Comparison of ENCODE assay signal across 23 cellular contexts in the genomic region with DNA sequence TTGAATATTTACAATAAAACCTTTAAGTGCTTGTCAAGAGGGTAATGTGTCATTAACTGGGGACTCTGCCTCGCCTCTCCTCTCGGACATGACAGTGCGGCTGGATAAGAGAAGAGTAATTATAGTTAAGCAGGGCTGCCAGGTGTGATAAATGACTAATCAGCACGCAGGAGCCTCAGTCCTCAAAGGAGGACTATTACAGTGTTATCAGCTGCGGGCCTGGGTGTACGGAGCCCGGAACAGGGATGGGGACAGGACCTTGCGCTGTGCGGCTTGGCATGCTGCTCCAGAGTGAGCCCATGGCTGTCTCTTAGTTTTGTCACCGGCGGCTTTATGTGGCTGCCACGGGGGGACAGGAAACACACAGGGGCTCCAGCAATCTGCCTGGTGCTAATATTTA.
A peak's percentile ranks its signal among the peaks of the same experiment; 100 is the strongest.
DNase-seq lines count a peak whose midpoint lies in the region; ATAC-seq, FAIRE-seq and TF ChIP-seq lines count a peak whose summit lies in the region.
"Had no signal": no experiment of that assay in that cellular context is flagged by ENCODE, and none has a peak within 500 bp of the region (broad histone marks: within the 10 kb centered on the region; RNA-seq: fewer than 3 reads in every experiment).

No MANE protein-coding gene starts in this region.

- H2BK5ac ChIP-seq in neuronal stem cell (ENCODE audit: low read length), result peak overlapping the region; percentile 46

- H3K4me3 ChIP-seq in K562 (no peak overlapping the region), neuronal stem cell (ENCODE audit: low read length in 2 of 2) (no peak overlapping the region)
- H3K4me3 ChIP-seq: gastrocnemius medialis, mucosa of descending colon had no signal

- no peak for TF ChIP-seq CTCF in K562 (IDR thresholded peaks at IDR 0.05 in 2 of 3, conservative IDR thresholded peaks at IDR 0.05 in 1 of 3; ENCODE audit: insufficient read depth in 2 of 3, low read depth in 1 of 3, low read length in 3 of 3)

- H2BK120ac ChIP-seq in neuronal stem cell (ENCODE audit: low read depth, low read length), result no peak overlapping the region

- 0% methylated on average over 12 of the region's 12 CpGs for WGBS in K562 (ENCODE audit: insufficient coverage, low coverage, missing lambda C conversion rate)
- WGBS in neuronal stem cell (ENCODE audit: extremely low coverage in 2 of 2, insufficient read length in 2 of 2, insufficient replicate concordance in 1 of 2), 2 donors, result no CpG with 5 or more reads among the region's 12 CpGs

- H3K79me2 ChIP-seq in K562 (ENCODE audit: control insufficient read depth, insufficient read depth, low read length), result no peaks in the 10 kb centered on the region

- no peak overlapping the region for H4K91ac ChIP-seq in neuronal stem cell (ENCODE audit: low read depth, low read length, poor library complexity)

- no peak overlapping the region for H3K14ac ChIP-seq in neuronal stem cell (ENCODE audit: low read length)

- intact Hi-C loops in K562 (cut with micrococcal nuclease), result no loop called here

- H3K36me3 ChIP-seq in K562 (ENCODE audit: control insufficient read depth, insufficient read depth, low read length) (no peaks in the 10 kb centered on the region), neuronal stem cell (replicated peaks in 1 of 2; ENCODE audit: control insufficient read depth in 2 of 2, insufficient read depth in 2 of 2, low read length in 2 of 2) (no peaks in the 10 kb centered on the region)
- H3K36me3 ChIP-seq: gastrocnemius medialis, neutrophil had no signal

- H3K4me2 ChIP-seq in K562 (ENCODE audit: insufficient read depth, low read length), result peak overlapping the region; percentile 22; the same call in 1 of the 2 replicates
- no peak overlapping the region for H3K4me2 ChIP-seq in neuronal stem cell (ENCODE audit: insufficient read depth, low read length, poor library complexity, severe bottlenecking)

- in situ Hi-C loops in K562 (cut with MboI), result no loop called here

- peak; percentile 96 for ATAC-seq in K562
- ATAC-seq in GM18498 (IDR thresholded peaks at IDR 0.05; ENCODE audit: unreplicated experiment), result no peak
- no peak for ATAC-seq in GM21723 (IDR thresholded peaks at IDR 0.05; ENCODE audit: unreplicated experiment)
- ATAC-seq: gastrocnemius medialis, HepG2, left colon, mucosa of descending colon had no signal

- CTCF ChIA-PET in K562 (lab: Yijun Ruan, JAX; ENCODE audit: low intra/inter-chr PET ratio), result no interaction called here

- H2BK15ac ChIP-seq in neuronal stem cell (ENCODE audit: low read length), result peak overlapping the region; percentile 45

- DNase-seq in NCI-H2081 (lab: John Stamatoyannopoulos, UW) (peak; percentile 37 to 78), NCI-H2081 treated with DMSO at 0.1 percent for 48 hours (lab: John Stamatoyannopoulos, UW) (no peak), NCI-H2227 (lab: John Stamatoyannopoulos, UW; ENCODE audit: unreplicated experiment) (peak; percentile 71), K562 (ENCODE audit: extremely low read depth in 1 of 4, low spot score in 3 of 4) (peak; percentile 14 to 76 (median 46)), neuronal stem cell (ENCODE audit: low spot score) (no peak), NCI-H2029 (lab: John Stamatoyannopoulos, UW) (no peak)
- DNase-seq: activated CD4-positive, alpha-beta T cell treated with anti-CD3 and anti-CD28 coated beads, Interleukin-2, amount 50 U/mL, for 1 hour; activated gamma-delta T cell treated with Interleukin-2 at 50 U/mL for 16 hours; Calu3; dermis blood vessel endothelial cell; gastrocnemius medialis; GDM1; HCEC 1CT; left colon; mucosa of descending colon; T-helper 1 cell had no signal

- peak; percentile 83 for TF ChIP-seq EP300 in K562 (IDR thresholded peaks at IDR 0.05; ENCODE audit: low read length)

- H3K27ac ChIP-seq in K562 (ENCODE audit: extremely low read depth, low read depth, low read length) (no peak overlapping the region), neuronal stem cell (replicated peaks; ENCODE audit: low read length) (no peak overlapping the region)
- H3K27ac ChIP-seq: 22Rv1, gastrocnemius medialis, neutrophil, VCaP had no signal

- H3K23ac ChIP-seq in neuronal stem cell (ENCODE audit: low read depth, low read length, poor library complexity), result peak overlapping the region; percentile 34

- H3K9me3 ChIP-seq in K562 (replicated peaks; ENCODE audit: control insufficient read depth, insufficient read depth, low read depth, low read length) (no peaks in the 10 kb centered on the region), neuronal stem cell (replicated peaks in 1 of 2; ENCODE audit: control insufficient read depth in 2 of 2, insufficient read depth in 1 of 2, low read depth in 1 of 2, low read length in 2 of 2) (no peaks in the 10 kb centered on the region)
- H3K9me3 ChIP-seq: gastrocnemius medialis, mucosa of descending colon, neutrophil had no signal

- H3K18ac ChIP-seq in neuronal stem cell (ENCODE audit: low read length), result peak overlapping the region; percentile 69

- no peak for FAIRE-seq in K562 (lab: Jason Lieb, UNC)
- FAIRE-seq: bronchial epithelial cell, HepG2 had no signal

- H3K27me3 ChIP-seq in K562 (ENCODE audit: control insufficient read depth in 2 of 2, insufficient read depth in 2 of 2, low read length in 2 of 2), result peaks cover 38 to 43% of the 10 kb centered on the region in 2 experiments
- H3K27me3 ChIP-seq in neuronal stem cell (ENCODE audit: control insufficient read depth in 3 of 3, insufficient read depth in 3 of 3, low read depth in 1 of 3, low read length in 3 of 3), result peaks cover 0 to 2% (median 0%) of the 10 kb centered on the region in 3 experiments
- H3K27me3 ChIP-seq: gastrocnemius medialis, neutrophil had no signal

- no peak overlapping the region for H3K4ac ChIP-seq in neuronal stem cell (ENCODE audit: low read length)

- POLR2A ChIA-PET in K562 (lab: Yijun Ruan, JAX), result no interaction called here

- H2AK5ac ChIP-seq in neuronal stem cell (ENCODE audit: low read depth, low read length), result peak overlapping the region; percentile 4

- TF ChIP-seq POLR2A in K562 (conservative IDR thresholded peaks at IDR 0.05), result no peak

- no peaks in the 10 kb centered on the region for H3K79me1 ChIP-seq in neuronal stem cell (ENCODE audit: low read depth, low read length)

- peaks cover 9% of the 10 kb centered on the region for H4K20me1 ChIP-seq in K562 (replicated peaks; ENCODE audit: control insufficient read depth, insufficient read depth, low read length)

- H2AFZ ChIP-seq in K562 (ENCODE audit: low read depth, low read length) (no peak overlapping the region), neuronal stem cell (ENCODE audit: low read length) (no peak overlapping the region)

- no peak for TF ChIP-seq RAD21 in K562 (CRISPR knock-in tag; conservative IDR thresholded peaks at IDR 0.05 in 1 of 2, IDR thresholded peaks at IDR 0.05 in 1 of 2)

- no TSS peak for BruUV-seq in K562 (replicated peaks; lab: Mats Ljungman, UMichigan)

- peaks cover 6 to 8% of the 10 kb centered on the region in 2 experiments; a peak in 4 of 5 replicates for H3K4me1 ChIP-seq in K562 (replicated peaks in 1 of 2; ENCODE audit: control insufficient read depth in 2 of 2, insufficient read depth in 2 of 2, low read length in 2 of 2)
- H3K4me1 ChIP-seq in neuronal stem cell (ENCODE audit: control insufficient read depth in 2 of 2, insufficient read depth in 1 of 2, low read depth in 1 of 2, low read length in 2 of 2), result peaks cover 8 to 18% of the 10 kb centered on the region in 2 donors
- H3K4me1 ChIP-seq: gastrocnemius medialis had no signal

- H2BK12ac ChIP-seq in neuronal stem cell (ENCODE audit: low read length), result no peak overlapping the region

- H4K8ac ChIP-seq in neuronal stem cell (ENCODE audit: low read depth, low read length), result no peak overlapping the region

- H3K9ac ChIP-seq in K562 (ENCODE audit: insufficient read depth in 1 of 2, low read depth in 2 of 2, low read length in 2 of 2) (no peak overlapping the region), neuronal stem cell (ENCODE audit: low read depth, low read length, poor library complexity) (no peak overlapping the region)

- no peaks in the 10 kb centered on the region for H3K9me1 ChIP-seq in K562 (ENCODE audit: control insufficient read depth, insufficient read depth, low read length)

TF ChIP-seq in K562, 482 proteins besides CTCF, POLR2A, EP300 and RAD21 (continues in another document):
- peak; percentile 92 for TF ChIP-seq ARID1B (IDR thresholded peaks at IDR 0.05)
- no peak for TF ChIP-seq HMG20B (CRISPR knock-in tag; IDR thresholded peaks at IDR 0.05)
- TF ChIP-seq POLR2AphosphoS2 (IDR thresholded peaks at IDR 0.05; ENCODE audit: low read length), result no peak
- no peak for TF ChIP-seq FOXJ2 (tag; IDR thresholded peaks at IDR 0.05)
- no peak for TF ChIP-seq MED1 (CRISPR knock-in tag; IDR thresholded peaks at IDR 0.05; ENCODE audit: borderline replicate concordance)
- no peak for TF ChIP-seq HSF4 (CRISPR knock-in tag; IDR thresholded peaks at IDR 0.05; ENCODE audit: borderline replicate concordance)
- TF ChIP-seq, protein P1, sequence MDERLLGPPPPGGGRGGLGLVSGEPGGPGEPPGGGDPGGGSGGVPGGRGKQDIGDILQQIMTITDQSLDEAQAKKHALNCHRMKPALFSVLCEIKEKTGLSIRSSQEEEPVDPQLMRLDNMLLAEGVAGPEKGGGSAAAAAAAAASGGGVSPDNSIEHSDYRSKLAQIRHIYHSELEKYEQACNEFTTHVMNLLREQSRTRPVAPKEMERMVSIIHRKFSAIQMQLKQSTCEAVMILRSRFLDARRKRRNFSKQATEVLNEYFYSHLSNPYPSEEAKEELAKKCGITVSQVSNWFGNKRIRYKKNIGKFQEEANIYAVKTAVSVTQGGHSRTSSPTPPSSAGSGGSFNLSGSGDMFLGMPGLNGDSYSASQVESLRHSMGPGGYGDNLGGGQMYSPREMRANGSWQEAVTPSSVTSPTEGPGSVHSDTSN (CRISPR knock-in tag; IDR thresholded peaks at IDR 0.05; ENCODE audit: low read depth), result peak; percentile 21; the same call in 1 of the 2 replicates
- TF ChIP-seq, protein P1 (tag; conservative IDR thresholded peaks at IDR 0.05; ENCODE audit: low read depth), result peak; percentile 77
- TF ChIP-seq ATF7 (IDR thresholded peaks at IDR 0.05), result no peak
- TF ChIP-seq GTF2F1 (IDR thresholded peaks at IDR 0.05; ENCODE audit: low read depth, low read length), result no peak
- peak; percentile 70; the same call in 1 of the 2 replicates for TF ChIP-seq KLF16 (IDR thresholded peaks at IDR 0.05)
- TF ChIP-seq STAG1 (CRISPR knock-in tag; IDR thresholded peaks at IDR 0.05; ENCODE audit: borderline replicate concordance), result no peak
- no peak for TF ChIP-seq ZBED1 (IDR thresholded peaks at IDR 0.05)

Comparison
In these comparisons a context has a peak if more than half of its experiments do, and no peak if none do; other contexts are left out.
1. DNase-seq: peak in NCI-H2081 (2 of 2), NCI-H2227 (single experiment) and K562 (4 of 4); none in NCI-H2081 treated with DMSO at 0.1 percent for 48 hours (single experiment), neuronal stem cell (single experiment) and NCI-H2029 (single experiment).